Comparison of ENCODE assay signal across 17 cellular contexts in the genomic region with DNA sequence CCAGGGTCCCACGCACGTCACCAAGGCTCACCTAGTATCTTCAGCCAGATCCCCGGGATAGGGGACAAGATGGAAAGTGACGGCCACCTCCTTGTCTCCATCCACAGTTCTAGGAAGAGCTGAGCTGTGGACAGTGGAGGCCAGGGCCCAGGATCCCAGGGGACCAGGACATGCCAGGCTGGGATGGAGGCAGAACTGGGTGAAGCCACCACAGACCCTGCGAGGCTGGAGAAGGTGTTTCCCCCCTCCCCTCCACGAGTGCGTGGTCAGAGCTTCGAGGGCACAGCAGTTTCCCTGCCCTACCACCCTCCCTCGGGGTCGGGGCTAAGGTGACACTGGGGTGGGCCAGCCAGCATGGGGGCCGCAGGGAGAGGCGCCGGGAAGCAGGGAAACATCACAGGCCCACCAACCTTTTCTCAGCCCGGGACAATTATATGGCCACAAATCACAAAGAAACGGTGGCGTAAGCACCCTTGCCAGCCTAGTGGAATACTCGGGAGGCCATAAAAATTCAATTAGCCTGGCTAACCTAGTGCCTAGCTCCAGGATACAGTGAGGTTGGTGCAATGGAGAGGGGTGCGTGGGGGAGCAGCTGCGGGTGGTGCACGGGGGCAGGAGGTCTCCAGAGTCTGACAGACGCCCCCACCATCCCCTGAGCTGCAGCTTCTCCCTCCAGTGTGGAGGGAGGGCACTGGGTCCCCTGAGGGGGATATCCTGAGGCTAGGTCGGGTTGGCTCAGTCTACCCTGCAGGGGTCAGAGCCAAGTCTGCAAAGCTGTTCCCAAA. TPM values are rescaled to one million over a fixed set of nuclear protein-coding genes. Genes with fewer than 3 reads are reported as not detected.
"Had no signal": no experiment of that assay in that cellular context is flagged by ENCODE, and none has a peak within 500 bp of the region (broad histone marks: within the 10 kb centered on the region; RNA-seq: fewer than 3 reads in every experiment).

No MANE protein-coding gene starts in this region.

- H3K4me3 ChIP-seq: spleen, testis, upper lobe of right lung had no signal

- H3K9me3 Mint-ChIP-seq: activated B cell treated with CpG ODN at 0.5 μM for 24 hours; activated CD4-positive, alpha-beta memory T cell treated with anti-CD3 and anti-CD28 coated beads for 36 hours; activated naive CD8-positive, alpha-beta T cell treated with anti-CD3 and anti-CD28 coated beads for 36 hours; naive thymus-derived CD8-positive, alpha-beta T cell; stimulated activated memory B cell treated with anti-CD40 and anti-IgM and Interleukin-4, amounts not matched to agents 10 μg/mL and 1 μg/mL and 100 μg/mL, for 72 hours had no signal

- H3K27me3 ChIP-seq: testis had no signal

- H3K36me3 ChIP-seq: spleen, upper lobe of right lung had no signal

- H3K4me3 Mint-ChIP-seq: activated B cell treated with CpG ODN at 0.5 μM for 24 hours; activated CD4-positive, alpha-beta memory T cell treated with anti-CD3 and anti-CD28 coated beads for 36 hours; activated naive CD8-positive, alpha-beta T cell treated with anti-CD3 and anti-CD28 coated beads for 36 hours; naive thymus-derived CD8-positive, alpha-beta T cell; stimulated activated memory B cell treated with anti-CD40 and anti-IgM and Interleukin-4, amounts not matched to agents 10 μg/mL and 1 μg/mL and 100 μg/mL, for 72 hours had no signal

- H3K4me1 ChIP-seq: foreskin keratinocyte, upper lobe of right lung had no signal

- ATAC-seq: foreskin keratinocyte; naive thymus-derived CD8-positive, alpha-beta T cell; stimulated activated memory B cell treated with anti-CD40 and anti-IgM and Interleukin-4, amounts not matched to agents 10 μg/mL and 1 μg/mL and 100 μg/mL, for 72 hours had no signal

- FAIRE-seq: TTC549 had no signal

- H3K36me3 Mint-ChIP-seq: activated CD4-positive, alpha-beta memory T cell treated with anti-CD3 and anti-CD28 coated beads for 36 hours; activated naive CD8-positive, alpha-beta T cell treated with anti-CD3 and anti-CD28 coated beads for 36 hours; naive thymus-derived CD8-positive, alpha-beta T cell; stimulated activated memory B cell treated with anti-CD40 and anti-IgM and Interleukin-4, amounts not matched to agents 10 μg/mL and 1 μg/mL and 100 μg/mL, for 72 hours had no signal

- H3K4me1 Mint-ChIP-seq: activated B cell treated with CpG ODN at 0.5 μM for 24 hours; activated naive CD8-positive, alpha-beta T cell treated with anti-CD3 and anti-CD28 coated beads for 36 hours had no signal

- H3K27ac Mint-ChIP-seq: activated B cell treated with CpG ODN at 0.5 μM for 24 hours; activated CD4-positive, alpha-beta memory T cell treated with anti-CD3 and anti-CD28 coated beads for 36 hours; activated naive CD8-positive, alpha-beta T cell treated with anti-CD3 and anti-CD28 coated beads for 36 hours; stimulated activated memory B cell treated with anti-CD40 and anti-IgM and Interleukin-4, amounts not matched to agents 10 μg/mL and 1 μg/mL and 100 μg/mL, for 72 hours had no signal

- H3K27ac ChIP-seq: epithelial cell of prostate, foreskin keratinocyte, spleen, testis, upper lobe of right lung had no signal

- DNase-seq: activated B cell treated with CpG ODN at 0.5 μM for 24 hours; activated CD4-positive, alpha-beta memory T cell treated with anti-CD3 and anti-CD28 coated beads for 36 hours; activated CD4-positive, alpha-beta T cell treated with anti-CD3 and anti-CD28 coated beads for 4 hours; activated naive CD4-positive, alpha-beta T cell; activated naive CD8-positive, alpha-beta T cell treated with anti-CD3 and anti-CD28 coated beads for 36 hours; activated T-cell treated with anti-CD3 and anti-CD28 coated beads for 4 hours; foreskin keratinocyte; mesenchymal stem cell; naive thymus-derived CD8-positive, alpha-beta T cell; occipital lobe; spleen; stimulated activated CD4-positive, alpha-beta T cell treated with anti-CD3 and anti-CD28 coated beads, Interleukin-4, amount 100 ng/mL, for 4 hours; testis; upper lobe of right lung had no signal

- H3K9me3 ChIP-seq: spleen, testis, upper lobe of right lung had no signal

RNA-seq across cellular contexts. Expression of gene DRAXIN, which starts 13.4 kb away (rescaled TPM):
- total RNA-seq: foreskin keratinocyte had no signal
- polyA plus RNA-seq: foreskin keratinocyte had no signal
